ENCODE assay signal across 1 cellular context in genomic region chr1:28266920-28267322, GRCh38.
TF ChIP-seq lines count a peak whose summit lies in the region.

No MANE protein-coding gene starts in this region.

TF ChIP-seq in K562, 482 proteins besides CTCF, POLR2A, EP300 and RAD21 (continued from another document and continues in another):
- TF ChIP-seq AFF4 (CRISPR knock-in tag; IDR thresholded peaks at IDR 0.05) (no peak), SMARCC2 (IDR thresholded peaks at IDR 0.05; ENCODE audit: low read depth) (peak; percentile 64; the same call in 1 of the 2 replicates), UBTF (IDR thresholded peaks at IDR 0.05; ENCODE audit: borderline replicate concordance in 1 of 2, low read depth in 2 of 2, low read length in 2 of 2) (peak; percentile 47 to 88; a peak in 1 of 4 replicates), SPI1 (IDR thresholded peaks at IDR 0.05; ENCODE audit: borderline replicate concordance, low read depth, low read length) (no peak), MYC (IDR thresholded peaks at IDR 0.05; ENCODE audit: low read depth, low read length) (no peak; the same call in 1 of the 2 replicates), MYC (CRISPR knock-in tag; IDR thresholded peaks at IDR 0.05; ENCODE audit: borderline replicate concordance, low read depth) (no peak), E2F8 (IDR thresholded peaks at IDR 0.05; ENCODE audit: low read depth, partially characterized antibody) (no peak), ZKSCAN3 (CRISPR knock-in tag; IDR thresholded peaks at IDR 0.05) (no peak), U2AF2 (optimal IDR thresholded peaks at IDR 0.05; ENCODE audit: low read depth, low read length) (no peak), TAF9B (IDR thresholded peaks at IDR 0.05; ENCODE audit: partially characterized antibody) (no peak), ARID4B (CRISPR knock-in tag; IDR thresholded peaks at IDR 0.05) (no peak), TAL1 (IDR thresholded peaks at IDR 0.05) (peak; percentile 58; the same call in 1 of the 2 replicates), CXXC5 (CRISPR knock-in tag; IDR thresholded peaks at IDR 0.05) (peak; percentile 20; the same call in 1 of the 2 replicates), ZNF253 (CRISPR knock-in tag; conservative IDR thresholded peaks at IDR 0.05) (no peak), POLR2AphosphoS2 (IDR thresholded peaks at IDR 0.05; ENCODE audit: low read length) (no peak), ZC3H8 (IDR thresholded peaks at IDR 0.05) (no peak), AFF1 (IDR thresholded peaks at IDR 0.05; ENCODE audit: low read depth in 1 of 2, partially characterized antibody in 2 of 2) (peak in 1 of 2 experiments; percentile 20), E2F3 (CRISPR knock-in tag; IDR thresholded peaks at IDR 0.05) (no peak), CREB3L1 (IDR thresholded peaks at IDR 0.05; ENCODE audit: borderline replicate concordance, low read depth) (0 out of 2 replicates have a peak, but pooled peaks have one; percentile 55), CBX3 (IDR thresholded peaks at IDR 0.05; ENCODE audit: borderline replicate concordance in 1 of 2, low read length in 2 of 2) (no peak; a peak in 1 of 3 replicates), NCOA2 (IDR thresholded peaks at IDR 0.05; ENCODE audit: partially characterized antibody in 2 of 2) (no peak), ZNF592 (IDR thresholded peaks at IDR 0.05) (0 out of 2 replicates have a peak, but pooled peaks have one; percentile 74), ZNF444 (CRISPR knock-in tag; IDR thresholded peaks at IDR 0.05) (no peak), ZNF41 (CRISPR knock-in tag; conservative IDR thresholded peaks at IDR 0.05) (no peak), ATF6 (CRISPR knock-in tag; IDR thresholded peaks at IDR 0.05) (peak; percentile 80; the same call in 1 of the 2 replicates), ETS2 (tag; IDR thresholded peaks at IDR 0.05; ENCODE audit: borderline replicate concordance, poor library complexity, severe bottlenecking) (no peak)
